ENCODE assay signal across 1 cellular context in genomic region chr19:14603990-14604387, GRCh38.
TF ChIP-seq lines count a peak whose summit lies in the region.

No MANE protein-coding gene starts in this region.

TF ChIP-seq in GM12878, 131 proteins besides CTCF, POLR2A, EP300 and RAD21 (continued from another document and continues in another):
- TF ChIP-seq IRF5 (IDR thresholded peaks at IDR 0.05; ENCODE audit: borderline replicate concordance) (no peak), SKIL (IDR thresholded peaks at IDR 0.05; ENCODE audit: low read depth, poor library complexity, severe bottlenecking) (peak; percentile 88), RELB (IDR thresholded peaks at IDR 0.05; ENCODE audit: low read depth) (peak; percentile 82), RELA (IDR thresholded peaks at IDR 0.05; ENCODE audit: borderline replicate concordance, partially characterized antibody) (peak; percentile 17), DPF2 (IDR thresholded peaks at IDR 0.05) (0 out of 2 replicates have a peak, but pooled peaks have one; percentile 41), NFIC (IDR thresholded peaks at IDR 0.05; ENCODE audit: low read depth, low read length) (peak; percentile 73; the same call in 1 of the 2 replicates), ZNF592 (IDR thresholded peaks at IDR 0.05) (0 out of 2 replicates have a peak, but pooled peaks have one; percentile 63), SP1 (IDR thresholded peaks at IDR 0.05; ENCODE audit: low read depth, low read length) (peak; percentile 32), ZBED1 (IDR thresholded peaks at IDR 0.05; ENCODE audit: borderline replicate concordance) (peak; percentile 80; the same call in 1 of the 2 replicates), MTA3 (IDR thresholded peaks at IDR 0.05; ENCODE audit: borderline replicate concordance, low read length) (peak; percentile 63; the same call in 1 of the 2 replicates), EED (IDR thresholded peaks at IDR 0.05; ENCODE audit: low read depth) (peak; percentile 80), ZNF687 (IDR thresholded peaks at IDR 0.05) (peak; percentile 77), ZBTB4 (CRISPR knock-in tag; IDR thresholded peaks at IDR 0.05) (no peak), HCFC1 (IDR thresholded peaks at IDR 0.05; ENCODE audit: low read length) (no peak), YY1 (IDR thresholded peaks at IDR 0.05; ENCODE audit: low read depth, low read length) (peak; percentile 28; the same call in 1 of the 2 replicates), ATF3 (IDR thresholded peaks at IDR 0.05; ENCODE audit: borderline replicate concordance, extremely low read depth, low read depth, low read length) (no peak), YBX1 (IDR thresholded peaks at IDR 0.05) (no peak), HSF1 (IDR thresholded peaks at IDR 0.05; ENCODE audit: low read depth, low read length) (no peak), SRF (IDR thresholded peaks at IDR 0.05; ENCODE audit: low read depth in 2 of 2, low read length in 2 of 2) (no peak), MEF2B (IDR thresholded peaks at IDR 0.05; ENCODE audit: partially characterized antibody, poor library complexity, severe bottlenecking) (peak; percentile 93), BHLHE40 (IDR thresholded peaks at IDR 0.05; ENCODE audit: borderline replicate concordance in 1 of 2, low read depth in 2 of 2, low read length in 1 of 2) (peak; percentile 22 to 53; a peak in 2 of 4 replicates), SREBF1 (IDR thresholded peaks at IDR 0.05; ENCODE audit: low read length) (no peak), BCL3 (IDR thresholded peaks at IDR 0.05; ENCODE audit: borderline replicate concordance, insufficient read depth, low read depth, low read length, poor library complexity, severe bottlenecking) (peak; percentile 92), CBFB (IDR thresholded peaks at IDR 0.05; ENCODE audit: low read depth) (peak; percentile 65; the same call in 1 of the 2 replicates), CHD2 (IDR thresholded peaks at IDR 0.05; ENCODE audit: borderline replicate concordance, low read depth, low read length) (no peak), PAX5 (IDR thresholded peaks at IDR 0.05; ENCODE audit: borderline replicate concordance, low read depth, low read length) (peak; percentile 98), CBX3 (IDR thresholded peaks at IDR 0.05; ENCODE audit: borderline replicate concordance, low read depth) (no peak), SUZ12 (IDR thresholded peaks at IDR 0.05; ENCODE audit: unreplicated experiment) (no peak), WRNIP1 (IDR thresholded peaks at IDR 0.05; ENCODE audit: borderline replicate concordance, low read depth, low read length) (no peak), RBBP5 (conservative IDR thresholded peaks at IDR 0.05) (no peak), ZBTB33 (IDR thresholded peaks at IDR 0.05) (no peak), BCL11A (IDR thresholded peaks at IDR 0.05; ENCODE audit: low read depth, low read length) (0 out of 2 replicates have a peak, but pooled peaks have one; percentile 47)
